10 cellular contexts compared by ENCODE assay signal in genomic region chr2:46978696-46979095, GRCh38. TPM values are rescaled to one million over a fixed set of nuclear protein-coding genes. Genes with fewer than 3 reads are reported as not detected.
DNase-seq lines count a peak whose midpoint lies in the region; ATAC-seq lines count a peak whose summit lies in the region.
"Had no signal": no experiment of that assay in that cellular context is flagged by ENCODE, and none has a peak within 500 bp of the region (broad histone marks: within the 10 kb centered on the region; RNA-seq: fewer than 3 reads in every experiment).

No MANE protein-coding gene starts in this region.

- H3K4me1 Mint-ChIP-seq in activated CD4-positive, alpha-beta T cell treated with anti-CD3 and anti-CD28 coated beads, Interleukin-2, amount 10 ng/mL, durations not matched to agents 24 days and 14 days: peaks cover 65% of the 10 kb centered on the region
- H3K4me1 Mint-ChIP-seq in activated naive CD8-positive, alpha-beta T cell (ENCODE audit: low read depth): peaks cover 39% of the 10 kb centered on the region
- peaks cover 61 to 93% of the 10 kb centered on the region in 2 donors for H3K4me1 Mint-ChIP-seq in stimulated activated naive B cell treated with anti-CD40 and anti-IgM and Interleukin-4, amounts not matched to agents 10 μg/mL and 1 μg/mL and 100 μg/mL, for 72 hours

- peaks cover 87% of the 10 kb centered on the region for H3K36me3 ChIP-seq in KOPT-K1 (ENCODE audit: insufficient read depth, low read length)

- peak; percentile 81 for DNase-seq in activated CD4-positive, alpha-beta T cell treated with anti-CD3 and anti-CD28 coated beads, Interleukin-2, amount 10 ng/mL, durations not matched to agents 24 days and 14 days
- no peak for DNase-seq in activated CD4-positive, alpha-beta T cell treated with anti-CD3 and anti-CD28 coated beads for 4 hours
- peak; percentile 56 for DNase-seq in stimulated activated naive B cell treated with anti-CD40 and anti-IgM and Interleukin-4, amounts not matched to agents 10 μg/mL and 1 μg/mL and 100 μg/mL, for 72 hours
- no peak for DNase-seq in SHP77 (lab: John Stamatoyannopoulos, UW)
- DNase-seq in occipital lobe (lab: John Stamatoyannopoulos, UW): no peak
- DNase-seq: amniotic stem cell had no signal

- H3K27me3 Mint-ChIP-seq in activated CD4-positive, alpha-beta T cell treated with anti-CD3 and anti-CD28 coated beads, Interleukin-2, amount 10 ng/mL, durations not matched to agents 24 days and 14 days: no peaks in the 10 kb centered on the region
- no peaks in the 10 kb centered on the region for H3K27me3 Mint-ChIP-seq in activated naive CD8-positive, alpha-beta T cell
- H3K27me3 Mint-ChIP-seq in stimulated activated naive B cell treated with anti-CD40 and anti-IgM and Interleukin-4, amounts not matched to agents 10 μg/mL and 1 μg/mL and 100 μg/mL, for 72 hours: no peaks in the 10 kb centered on the region

- peak; percentile 38 to 42 for ATAC-seq in stimulated activated naive B cell treated with anti-CD40 and anti-IgM and Interleukin-4, amounts not matched to agents 10 μg/mL and 1 μg/mL and 100 μg/mL, for 72 hours (replicated peaks)
- no peak for ATAC-seq in GM19455 (IDR thresholded peaks at IDR 0.05; ENCODE audit: unreplicated experiment)

- intact Hi-C loops in activated CD4-positive, alpha-beta T cell treated with anti-CD3 and anti-CD28 coated beads, Interleukin-2, amount 10 ng/mL, durations not matched to agents 24 days and 14 days (cut with micrococcal nuclease): loop anchor here (1.0 kb wide), 1 partner anchor 34 kb away; no protein-coding TSS in a partner anchor

- peak overlapping the region; percentile 77 for H3K4me3 Mint-ChIP-seq in activated CD4-positive, alpha-beta T cell treated with anti-CD3 and anti-CD28 coated beads, Interleukin-2, amount 10 ng/mL, durations not matched to agents 24 days and 14 days
- peak overlapping the region; percentile 63 for H3K4me3 Mint-ChIP-seq in activated naive CD8-positive, alpha-beta T cell
- H3K4me3 Mint-ChIP-seq in stimulated activated naive B cell treated with anti-CD40 and anti-IgM and Interleukin-4, amounts not matched to agents 10 μg/mL and 1 μg/mL and 100 μg/mL, for 72 hours: peak overlapping the region; percentile 69 to 75

- H3K27ac Mint-ChIP-seq in activated CD4-positive, alpha-beta T cell treated with anti-CD3 and anti-CD28 coated beads, Interleukin-2, amount 10 ng/mL, durations not matched to agents 24 days and 14 days: peak overlapping the region; percentile 91
- H3K27ac Mint-ChIP-seq in activated naive CD8-positive, alpha-beta T cell: peak overlapping the region; percentile 86
- H3K27ac Mint-ChIP-seq in stimulated activated naive B cell treated with anti-CD40 and anti-IgM and Interleukin-4, amounts not matched to agents 10 μg/mL and 1 μg/mL and 100 μg/mL, for 72 hours: peak overlapping the region; percentile 98

- H3K36me3 Mint-ChIP-seq in activated CD4-positive, alpha-beta T cell treated with anti-CD3 and anti-CD28 coated beads, Interleukin-2, amount 10 ng/mL, durations not matched to agents 24 days and 14 days (ENCODE audit: low read depth): peaks cover 47% of the 10 kb centered on the region
- H3K36me3 Mint-ChIP-seq in activated naive CD8-positive, alpha-beta T cell: peaks cover 7% of the 10 kb centered on the region
- H3K36me3 Mint-ChIP-seq in stimulated activated naive B cell treated with anti-CD40 and anti-IgM and Interleukin-4, amounts not matched to agents 10 μg/mL and 1 μg/mL and 100 μg/mL, for 72 hours: peaks cover 54 to 76% of the 10 kb centered on the region in 2 donors

- H3K9me3 Mint-ChIP-seq in activated CD4-positive, alpha-beta T cell treated with anti-CD3 and anti-CD28 coated beads, Interleukin-2, amount 10 ng/mL, durations not matched to agents 24 days and 14 days: no peaks in the 10 kb centered on the region
- no peaks in the 10 kb centered on the region for H3K9me3 Mint-ChIP-seq in activated naive CD8-positive, alpha-beta T cell (ENCODE audit: low read depth)
- H3K9me3 Mint-ChIP-seq in stimulated activated naive B cell treated with anti-CD40 and anti-IgM and Interleukin-4, amounts not matched to agents 10 μg/mL and 1 μg/mL and 100 μg/mL, for 72 hours: no peaks in the 10 kb centered on the region

- peak overlapping the region; percentile 95 for H3K27ac ChIP-seq in KOPT-K1 (ENCODE audit: low read depth, low read length, poor library complexity, severe bottlenecking)
- H3K27ac ChIP-seq: thoracic aorta had no signal

- no peaks in the 10 kb centered on the region for H3K9me3 ChIP-seq in KOPT-K1 (ENCODE audit: insufficient read depth, low read length, poor library complexity, severe bottlenecking)
- H3K9me3 ChIP-seq: thoracic aorta had no signal

RNA-seq across cellular contexts. Expression of gene TTC7A, which starts 37.7 kb away (rescaled TPM):
- 68.7 and 74.6 TPM in 2 replicates for total RNA-seq in activated CD4-positive, alpha-beta T cell treated with anti-CD3 and anti-CD28 coated beads, Interleukin-2, amount 10 ng/mL, durations not matched to agents 24 days and 14 days
- total RNA-seq in occipital lobe: 8.4 TPM

Comparison
In these comparisons a context has a peak if more than half of its experiments do, and no peak if none do; other contexts are left out.
1. DNase-seq: peak in activated CD4-positive, alpha-beta T cell treated with anti-CD3 and anti-CD28 coated beads, Interleukin-2, amount 10 ng/mL, durations not matched to agents 24 days and 14 days (single experiment) and stimulated activated naive B cell treated with anti-CD40 and anti-IgM and Interleukin-4, amounts not matched to agents 10 μg/mL and 1 μg/mL and 100 μg/mL, for 72 hours (single experiment); none in activated CD4-positive, alpha-beta T cell treated with anti-CD3 and anti-CD28 coated beads for 4 hours (0 of 2), SHP77 (0 of 2) and occipital lobe (single experiment).
2. Peak in every context shown above with its lines, with median percentiles within 50 percentile points of each other: H3K27ac Mint-ChIP-seq and H3K4me3 Mint-ChIP-seq.